25 cellular contexts compared by ENCODE assay signal in genomic region chr1:30047576-30047975, GRCh38.
"Had no signal": no experiment of that assay in that cellular context is flagged by ENCODE, and none has a peak within 500 bp of the region (broad histone marks: within the 10 kb centered on the region; RNA-seq: fewer than 3 reads in every experiment).

No MANE protein-coding gene starts in this region.

- H3K36me3 ChIP-seq: Peyer's patch, SJSA1 had no signal

- DNase-seq: activated CD4-positive, alpha-beta T cell treated with anti-CD3 and anti-CD28 coated beads for 48 hours; activated CD4-positive, alpha-beta T cell treated with anti-CD3 and anti-CD28 coated beads, Interleukin-2, amount 50 U/mL, for 4 hours; activated CD4-positive, CD25-positive, alpha-beta regulatory T cell treated with anti-CD3 and anti-CD28 coated beads, Interleukin-2, amount 50 U/mL, for 72 hours; activated CD8-positive, alpha-beta T cell treated with anti-CD3 and anti-CD28 coated beads, Interleukin-2, amount 10 ng/mL, durations not matched to agents 7 days and 5 days; activated naive CD4-positive, alpha-beta T cell; activated T-cell treated with anti-CD3 and anti-CD28 coated beads, Interleukin-2, amount 50 U/mL, for 72 hours; aorta; body of pancreas; IMR-90; KG1; NCI-H1048; NCI-H146; NCI-H187 treated with DMSO at 0.1 percent for 48 hours; NCI-H2081 treated with DMSO at 0.1 percent for 48 hours; NCI-H446; NCI-H524; Right ventricle myocardium superior; SW 1271 had no signal

- H3K27ac ChIP-seq: body of pancreas, Peyer's patch, RWPE1, SJSA1 had no signal

- H3K9me3 Mint-ChIP-seq: activated naive CD4-positive, alpha-beta T cell treated with anti-CD3 and anti-CD28 coated beads, Interleukin-2, amount 50 U/mL, for 24 hours; activated T-cell treated with anti-CD3 and anti-CD28 coated beads, Interleukin-2, amount 50 U/mL, for 72 hours; activated T-helper 2 cell treated with anti-CD3 and anti-CD28 coated beads, Interferon-gamma antibody, Interleukin-2, Interleukin-4, amounts not matched to agents 10 μg/mL and 5 μg/mL and 100 μg/mL, durations not matched to agents 14 hours and 24 hours and 36 hours had no signal

- H3K9me3 ChIP-seq: SJSA1 had no signal

- H3K4me3 Mint-ChIP-seq: activated CD8-positive, alpha-beta T cell treated with anti-CD3 and anti-CD28 coated beads, Interleukin-2, amount 10 ng/mL, durations not matched to agents 7 days and 5 days; activated naive CD4-positive, alpha-beta T cell treated with anti-CD3 and anti-CD28 coated beads, Interleukin-2, amount 50 U/mL, for 24 hours; activated T-cell treated with anti-CD3 and anti-CD28 coated beads, Interleukin-2, amount 50 U/mL, for 72 hours; WTC11 had no signal

- ATAC-seq: activated CD8-positive, alpha-beta T cell treated with anti-CD3 and anti-CD28 coated beads, Interleukin-2, amount 10 ng/mL, durations not matched to agents 7 days and 5 days; activated T-cell treated with anti-CD3 and anti-CD28 coated beads, Interleukin-2, amount 50 U/mL, for 72 hours; body of pancreas; SK-N-SH treated with all-trans-retinoic acid at 6 μM for 48 hours; WTC11 had no signal

- H3K27ac Mint-ChIP-seq: activated CD8-positive, alpha-beta T cell treated with anti-CD3 and anti-CD28 coated beads, Interleukin-2, amount 10 ng/mL, durations not matched to agents 7 days and 5 days; activated naive CD4-positive, alpha-beta T cell treated with anti-CD3 and anti-CD28 coated beads, Interleukin-2, amount 50 U/mL, for 24 hours; activated T-cell treated with anti-CD3 and anti-CD28 coated beads, Interleukin-2, amount 50 U/mL, for 72 hours; activated T-helper 2 cell treated with anti-CD3 and anti-CD28 coated beads, Interferon-gamma antibody, Interleukin-2, Interleukin-4, amounts not matched to agents 10 μg/mL and 5 μg/mL and 100 μg/mL, durations not matched to agents 14 hours and 24 hours and 36 hours; WTC11 had no signal

- H3K27me3 ChIP-seq: body of pancreas, Peyer's patch, SJSA1 had no signal

- H3K4me1 ChIP-seq: body of pancreas, Peyer's patch, SJSA1 had no signal

- H3K4me1 Mint-ChIP-seq: activated naive CD4-positive, alpha-beta T cell treated with anti-CD3 and anti-CD28 coated beads, Interleukin-2, amount 50 U/mL, for 24 hours had no signal

- H3K4me3 ChIP-seq: body of pancreas, Peyer's patch, SJSA1 had no signal

- H3K36me3 Mint-ChIP-seq: activated naive CD4-positive, alpha-beta T cell treated with anti-CD3 and anti-CD28 coated beads, Interleukin-2, amount 50 U/mL, for 24 hours had no signal
